ENCODE assay signal across 8 cellular contexts in genomic region chr2:97868986-97869721, GRCh38.
A peak's percentile ranks its signal among the peaks of the same experiment; 100 is the strongest.
DNase-seq lines count a peak whose midpoint lies in the region; ATAC-seq and TF ChIP-seq lines count a peak whose summit lies in the region.

No MANE protein-coding gene starts in this region.

- peak; percentile 98 for DNase-seq in EH (ENCODE audit: low read depth)
- DNase-seq in Peyer's patch: peak in 2 of 3 donors; percentile 55 to 69
- DNase-seq in fibroblast of villous mesenchyme (ENCODE audit: low read depth): peak; percentile 88
- DNase-seq in osteocyte (ENCODE audit: extremely low spot score, unreplicated experiment): peak; percentile 88
- no peak for DNase-seq in NCI-H2107 (lab: John Stamatoyannopoulos, UW)
- no peak for DNase-seq in CD8-positive, alpha-beta memory T cell

- no peaks in the 10 kb centered on the region for H3K27me3 ChIP-seq in Peyer's patch
- no peaks in the 10 kb centered on the region for H3K27me3 ChIP-seq in CD8-positive, alpha-beta memory T cell (ENCODE audit: insufficient read depth, low read length, poor library complexity, severe bottlenecking)

- H3K4me3 ChIP-seq in Peyer's patch: no peak overlapping the region
- H3K4me3 ChIP-seq in fibroblast of villous mesenchyme (ENCODE audit: low read depth, low read length): peak overlapping the region; percentile 7
- H3K4me3 ChIP-seq in CD8-positive, alpha-beta memory T cell (ENCODE audit: low read length): no peak overlapping the region

- peaks cover 0 to 19% (median 8%) of the 10 kb centered on the region in 4 donors for H3K4me1 ChIP-seq in Peyer's patch
- peaks cover 28% of the 10 kb centered on the region for H3K4me1 ChIP-seq in CD8-positive, alpha-beta memory T cell (ENCODE audit: insufficient read depth, low read length)

- no peaks in the 10 kb centered on the region for H3K27me3 Mint-ChIP-seq in osteocyte (ENCODE audit: unreplicated experiment)
- no peaks in the 10 kb centered on the region for H3K27me3 Mint-ChIP-seq in CD8-positive, alpha-beta memory T cell

- ATAC-seq in GM21360 (IDR thresholded peaks at IDR 0.05; ENCODE audit: unreplicated experiment): no peak
- ATAC-seq in HG02642 (IDR thresholded peaks at IDR 0.05; ENCODE audit: poor library complexity, unreplicated experiment): no peak

- no peak for TF ChIP-seq CTCF in Peyer's patch (IDR thresholded peaks at IDR 0.05)
- TF ChIP-seq CTCF in fibroblast of villous mesenchyme (IDR thresholded peaks at IDR 0.05; ENCODE audit: insufficient read depth, low read depth, low read length): no peak
- no peak for TF ChIP-seq CTCF in osteocyte (IDR thresholded peaks at IDR 0.05)

- peaks cover 39% of the 10 kb centered on the region for H3K4me1 Mint-ChIP-seq in osteocyte (ENCODE audit: unreplicated experiment)
- peaks cover 35 to 52% (median 51%) of the 10 kb centered on the region in 3 donors for H3K4me1 Mint-ChIP-seq in CD8-positive, alpha-beta memory T cell

- peaks cover 11% of the 10 kb centered on the region for H3K36me3 Mint-ChIP-seq in osteocyte (ENCODE audit: unreplicated experiment)
- peaks cover 6 to 10% (median 9%) of the 10 kb centered on the region in 3 donors for H3K36me3 Mint-ChIP-seq in CD8-positive, alpha-beta memory T cell

- H3K27ac Mint-ChIP-seq in osteocyte (ENCODE audit: unreplicated experiment): peak overlapping the region; percentile 91
- H3K27ac Mint-ChIP-seq in CD8-positive, alpha-beta memory T cell: peak overlapping the region in 1 of 8 donors; percentile 51

- H3K9me3 Mint-ChIP-seq in osteocyte (ENCODE audit: unreplicated experiment): peaks cover 10% of the 10 kb centered on the region
- no peaks in the 10 kb centered on the region for H3K9me3 Mint-ChIP-seq in CD8-positive, alpha-beta memory T cell

- no peaks in the 10 kb centered on the region for H3K36me3 ChIP-seq in Peyer's patch
- H3K36me3 ChIP-seq in CD8-positive, alpha-beta memory T cell (ENCODE audit: insufficient read depth, low read length): no peaks in the 10 kb centered on the region

- no peak for TF ChIP-seq POLR2A in Peyer's patch (IDR thresholded peaks at IDR 0.05)

- no peak overlapping the region for H3K4me3 Mint-ChIP-seq in osteocyte (ENCODE audit: unreplicated experiment)
- no peak overlapping the region for H3K4me3 Mint-ChIP-seq in CD8-positive, alpha-beta memory T cell

- peak overlapping the region in 2 of 4 donors; percentile 41 to 71 for H3K27ac ChIP-seq in Peyer's patch
- no peak overlapping the region for H3K27ac ChIP-seq in CD8-positive, alpha-beta memory T cell (ENCODE audit: low read depth, low read length)

- no peaks in the 10 kb centered on the region for H3K9me3 ChIP-seq in Peyer's patch
- H3K9me3 ChIP-seq in CD8-positive, alpha-beta memory T cell (ENCODE audit: low read length): no peaks in the 10 kb centered on the region

- CTCF ChIA-PET in CD8-positive, alpha-beta memory T cell (lab: Charles Lee): interaction anchor here (1.2 kb wide), 1 partner anchor 62 kb away, joined by 3 read pairs; no protein-coding TSS in a partner anchor

- POLR2A ChIA-PET in CD8-positive, alpha-beta memory T cell (lab: Charles Lee): no interaction called here

Comparison
In these comparisons a context has a peak if more than half of its experiments do, and no peak if none do; other contexts are left out.
1. DNase-seq: peak in EH (single experiment), Peyer's patch (2 of 3), fibroblast of villous mesenchyme (single experiment) and osteocyte (single experiment); none in NCI-H2107 (single experiment) and CD8-positive, alpha-beta memory T cell (0 of 5).